In the genomic region with DNA sequence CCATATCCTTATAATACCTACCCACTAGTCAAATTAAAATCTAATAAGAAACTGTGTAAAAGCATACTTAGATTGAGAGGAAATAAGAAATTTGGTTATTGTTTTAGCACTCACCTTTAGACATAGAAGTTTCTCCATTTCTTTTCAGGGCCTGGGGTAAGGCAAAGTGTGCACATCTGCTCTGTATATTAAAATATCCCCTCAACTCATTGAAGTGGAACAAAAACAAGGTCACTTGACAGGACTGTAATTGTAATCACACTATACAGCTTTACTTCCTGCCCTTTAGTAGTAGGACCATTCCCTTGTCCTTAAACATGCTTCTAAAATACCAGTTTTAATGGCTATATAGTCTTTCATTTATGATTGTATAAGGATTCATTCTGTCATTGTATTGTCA, we compare ENCODE assay signal across 22 cellular contexts. TPM values are rescaled to one million over a fixed set of nuclear protein-coding genes. Genes with fewer than 3 reads are reported as not detected.
DNase-seq lines count a peak whose midpoint lies in the region; ATAC-seq, FAIRE-seq and TF ChIP-seq lines count a peak whose summit lies in the region.
"Had no signal": no experiment of that assay in that cellular context is flagged by ENCODE, and none has a peak within 500 bp of the region (broad histone marks: within the 10 kb centered on the region; RNA-seq: fewer than 3 reads in every experiment).

No MANE protein-coding gene starts in this region.

- no peak for ATAC-seq in activated T-cell treated with anti-CD3 and anti-CD28 coated beads, Interleukin-2, amount 50 U/mL, for 72 hours (replicated peaks in 1 of 2)
- no peak for ATAC-seq in activated CD8-positive, alpha-beta T cell treated with anti-CD3 and anti-CD28 coated beads, Interleukin-2, amount 10 ng/mL, durations not matched to agents 7 days and 5 days
- no peak for ATAC-seq in HG03354 (IDR thresholded peaks at IDR 0.05; ENCODE audit: poor library complexity, severe bottlenecking, unreplicated experiment)

- no peaks in the 10 kb centered on the region for H3K27me3 Mint-ChIP-seq in activated T-cell treated with anti-CD3 and anti-CD28 coated beads, Interleukin-2, amount 50 U/mL, for 72 hours (ENCODE audit: low read depth)
- H3K27me3 Mint-ChIP-seq in activated CD8-positive, alpha-beta T cell treated with anti-CD3 and anti-CD28 coated beads, Interleukin-2, amount 10 ng/mL, durations not matched to agents 7 days and 5 days (ENCODE audit: low read depth) = no peaks in the 10 kb centered on the region

- H3K27ac ChIP-seq in smooth muscle cell (ENCODE audit: low read depth) = peak overlapping the region; percentile 30
- H3K27ac ChIP-seq in brain microvascular endothelial cell = no peak overlapping the region
- H3K27ac ChIP-seq: GM23248, prostate gland, vagina had no signal

- H3F3A ChIP-seq in smooth muscle cell (ENCODE audit: low read depth) = peaks cover 12% of the 10 kb centered on the region

- no peak for DNase-seq in activated T-cell treated with anti-CD3 and anti-CD28 coated beads, Interleukin-2, amount 50 U/mL, for 72 hours
- no peak for DNase-seq in activated T-cell treated with anti-CD3 and anti-CD28 coated beads, Interleukin-2, amount 50 U/mL, for 1 hour
- DNase-seq in GM19239 (ENCODE audit: insufficient read length, low spot score) (no peak), smooth muscle cell (lab: John Stamatoyannopoulos, UW; ENCODE audit: unreplicated experiment) (no peak), brain microvascular endothelial cell (no peak), 8988T (no peak)
- no peak for DNase-seq in activated CD8-positive, alpha-beta T cell treated with anti-CD3 and anti-CD28 coated beads, Interleukin-2, amount 10 ng/mL, durations not matched to agents 7 days and 5 days
- DNase-seq: activated effector memory CD4-positive, alpha-beta T cell treated with anti-CD3 and anti-CD28 coated beads, Interleukin-2, amount 50 U/mL, for 16 hours; GM23248; kidney glomerular epithelial cell; mesenchymal stem cell; NCI-H1436 treated with DMSO at 0.1 percent for 48 hours; NCI-H2227 treated with DMSO at 0.1 percent for 48 hours; NK-92 treated with Interleukin-12 subunit alpha and Interleukin-12 subunit beta, amount 100 ng/mL, for 24 hours; RPMI8226; stimulated activated CD4-positive, alpha-beta T cell treated with anti-CD3 and anti-CD28 coated beads, Interleukin-4, amount 100 ng/mL, for 24 hours; SW 1271 had no signal

- peak overlapping the region; percentile 25 for H3K4me2 ChIP-seq in smooth muscle cell

- H3K4me3 ChIP-seq in smooth muscle cell = no peak overlapping the region
- no peak overlapping the region for H3K4me3 ChIP-seq in brain microvascular endothelial cell (ENCODE audit: low read depth, low read length)
- H3K4me3 ChIP-seq: GM23248, prostate gland, skin epidermis, vagina had no signal

- H3K36me3 ChIP-seq in smooth muscle cell (ENCODE audit: low read depth) (no peaks in the 10 kb centered on the region), brain microvascular endothelial cell (replicated peaks) (no peaks in the 10 kb centered on the region)
- H3K36me3 ChIP-seq: prostate gland, vagina had no signal

- no peaks in the 10 kb centered on the region for H3K9me3 ChIP-seq in smooth muscle cell (replicated peaks; ENCODE audit: low read depth)
- H3K9me3 ChIP-seq: prostate gland, vagina had no signal

- FAIRE-seq in GM19239 (lab: Jason Lieb, UNC) = peak; percentile 26

- H3K4me1 Mint-ChIP-seq in activated T-cell treated with anti-CD3 and anti-CD28 coated beads, Interleukin-2, amount 50 U/mL, for 72 hours (ENCODE audit: low read depth) = peaks cover 78% of the 10 kb centered on the region
- peaks cover 84% of the 10 kb centered on the region for H3K4me1 Mint-ChIP-seq in activated CD8-positive, alpha-beta T cell treated with anti-CD3 and anti-CD28 coated beads, Interleukin-2, amount 10 ng/mL, durations not matched to agents 7 days and 5 days (ENCODE audit: low read depth)

- TF ChIP-seq CTCF in smooth muscle cell (IDR thresholded peaks at IDR 0.05; ENCODE audit: borderline replicate concordance, insufficient read depth, poor library complexity, severe bottlenecking) (no peak), brain microvascular endothelial cell (IDR thresholded peaks at IDR 0.05; ENCODE audit: low read depth, low read length, missing control alignments) (no peak)

- POLR2A ChIA-PET in activated CD8-positive, alpha-beta T cell treated with anti-CD3 and anti-CD28 coated beads, Interleukin-2, amount 10 ng/mL, durations not matched to agents 7 days and 5 days (lab: Charles Lee) = interaction anchor here (1.1 kb wide), 1 partner anchor 51 kb away, joined by 3 read pairs; no protein-coding TSS in a partner anchor

- peaks cover 100% of the 10 kb centered on the region for H3K79me2 ChIP-seq in smooth muscle cell (ENCODE audit: low read depth)

- CTCF ChIA-PET in activated CD8-positive, alpha-beta T cell treated with anti-CD3 and anti-CD28 coated beads, Interleukin-2, amount 10 ng/mL, durations not matched to agents 7 days and 5 days (lab: Charles Lee) = interaction anchor here (0.7 to 2.9 kb wide), 12 partner anchors 8 to 145 kb away, joined by 3 to 14 read pairs (median 4); a partner anchor contains a TSS

- H3K27ac Mint-ChIP-seq in activated T-cell treated with anti-CD3 and anti-CD28 coated beads, Interleukin-2, amount 50 U/mL, for 72 hours = peak overlapping the region; percentile 35
- H3K27ac Mint-ChIP-seq in activated CD8-positive, alpha-beta T cell treated with anti-CD3 and anti-CD28 coated beads, Interleukin-2, amount 10 ng/mL, durations not matched to agents 7 days and 5 days = peak overlapping the region; percentile 62

- peaks cover 100% of the 10 kb centered on the region for H4K20me1 ChIP-seq in smooth muscle cell (ENCODE audit: low read depth)

- H3K27me3 ChIP-seq in smooth muscle cell (ENCODE audit: low read depth) (no peaks in the 10 kb centered on the region), brain microvascular endothelial cell (replicated peaks) (no peaks in the 10 kb centered on the region)
- H3K27me3 ChIP-seq: vagina had no signal

- H3K4me1 ChIP-seq in smooth muscle cell (ENCODE audit: low read depth) = peaks cover 39% of the 10 kb centered on the region
- H3K4me1 ChIP-seq: prostate gland had no signal

- H3K4me3 Mint-ChIP-seq in activated T-cell treated with anti-CD3 and anti-CD28 coated beads, Interleukin-2, amount 50 U/mL, for 72 hours = peak overlapping the region in 1 of 2 donors; percentile 56
- H3K4me3 Mint-ChIP-seq in activated CD8-positive, alpha-beta T cell treated with anti-CD3 and anti-CD28 coated beads, Interleukin-2, amount 10 ng/mL, durations not matched to agents 7 days and 5 days = peak overlapping the region; percentile 1
- H3K4me3 Mint-ChIP-seq: neural crest cell had no signal

- in situ Hi-C loops in brain microvascular endothelial cell (cut with HindIII; ENCODE audit: low pct_ligation_motif_present, low sequenced_read_pairs) = no loop called here

- H3K36me3 Mint-ChIP-seq in activated T-cell treated with anti-CD3 and anti-CD28 coated beads, Interleukin-2, amount 50 U/mL, for 72 hours (ENCODE audit: insufficient read depth in 2 of 2) = peaks cover 4 to 5% of the 10 kb centered on the region in 2 donors
- peaks cover 59% of the 10 kb centered on the region for H3K36me3 Mint-ChIP-seq in activated CD8-positive, alpha-beta T cell treated with anti-CD3 and anti-CD28 coated beads, Interleukin-2, amount 10 ng/mL, durations not matched to agents 7 days and 5 days (ENCODE audit: low read depth)

- H2AFZ ChIP-seq in smooth muscle cell (ENCODE audit: low read depth) = no peak overlapping the region
- H2AFZ ChIP-seq: GM23248 had no signal

- no peak overlapping the region for H3K9ac ChIP-seq in smooth muscle cell (ENCODE audit: low read depth)
- H3K9ac ChIP-seq: GM23248 had no signal

- no peaks in the 10 kb centered on the region for H3K9me3 Mint-ChIP-seq in activated T-cell treated with anti-CD3 and anti-CD28 coated beads, Interleukin-2, amount 50 U/mL, for 72 hours
- peaks cover 3% of the 10 kb centered on the region for H3K9me3 Mint-ChIP-seq in activated CD8-positive, alpha-beta T cell treated with anti-CD3 and anti-CD28 coated beads, Interleukin-2, amount 10 ng/mL, durations not matched to agents 7 days and 5 days (ENCODE audit: insufficient read depth)
- H3K9me3 Mint-ChIP-seq: neural crest cell had no signal

RNA-seq across cellular contexts. Expression of a gene that starts 15.3 kb away (rescaled TPM):
- total RNA-seq in activated T-cell treated with anti-CD3 and anti-CD28 coated beads, Interleukin-2, amount 50 U/mL, for 72 hours = 10 to 100 TPM; 31.0 to 33.5 TPM
- 10 to 100 TPM; 90.1 to 90.9 TPM for total RNA-seq in activated CD8-positive, alpha-beta T cell treated with anti-CD3 and anti-CD28 coated beads, Interleukin-2, amount 10 ng/mL, durations not matched to agents 7 days and 5 days
- total RNA-seq in smooth muscle cell = 240 and 267 TPM in 2 replicates
- polyA plus RNA-seq in smooth muscle cell = 77.0 and 87.8 TPM in 2 replicates
